Comparison of ENCODE assay signal across 28 cellular contexts in the genomic region with DNA sequence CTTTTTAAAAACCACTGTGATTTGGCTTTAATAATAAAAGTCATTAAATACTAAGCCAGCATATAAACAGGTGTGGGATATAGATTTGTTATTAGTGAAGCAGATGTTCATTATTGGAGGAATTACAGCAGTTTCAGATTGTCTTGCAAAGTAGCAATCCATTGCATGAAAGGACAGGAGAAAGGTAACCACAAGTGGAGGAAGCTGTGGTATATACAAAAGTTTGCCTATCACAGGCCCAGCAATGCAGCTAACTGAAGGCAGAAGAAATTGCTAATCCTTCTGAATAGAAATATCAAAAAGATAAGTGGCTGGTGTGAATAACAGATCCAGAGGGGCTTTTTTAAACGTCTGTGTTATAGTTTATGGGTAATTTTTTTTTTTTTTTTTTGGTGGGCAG.
"Had no signal": no experiment of that assay in that cellular context is flagged by ENCODE, and none has a peak within 500 bp of the region (broad histone marks: within the 10 kb centered on the region; RNA-seq: fewer than 3 reads in every experiment).

No MANE protein-coding gene starts in this region.

- H3K27me3 ChIP-seq: ascending aorta, body of pancreas, Peyer's patch, SJCRH30 had no signal

- H3K4me2 ChIP-seq: SK-N-SH had no signal

- H3K27me3 Mint-ChIP-seq: activated B cell treated with CpG ODN at 0.5 μM for 24 hours; activated CD4-positive, alpha-beta T cell treated with anti-CD3 and anti-CD28 coated beads, Interleukin-2, amount 10 ng/mL, durations not matched to agents 24 days and 14 days; activated naive CD8-positive, alpha-beta T cell treated with anti-CD3 and anti-CD28 coated beads, Interleukin-2, amount 50 U/mL, for 24 hours; T-helper 17 cell had no signal

- H3K9me3 Mint-ChIP-seq: activated B cell treated with CpG ODN at 0.5 μM for 24 hours; activated CD4-positive, alpha-beta T cell treated with anti-CD3 and anti-CD28 coated beads, Interleukin-2, amount 10 ng/mL, durations not matched to agents 24 days and 14 days; activated naive CD4-positive, alpha-beta T cell treated with anti-CD3 and anti-CD28 coated beads, Interleukin-2, amount 50 U/mL, for 72 hours; activated naive CD8-positive, alpha-beta T cell treated with anti-CD3 and anti-CD28 coated beads, Interleukin-2, amount 50 U/mL, for 24 hours; activated T-cell treated with anti-CD3 and anti-CD28 coated beads, Interleukin-2, amount 50 U/mL, for 4 hours had no signal

- H3K27ac Mint-ChIP-seq: activated B cell treated with CpG ODN at 0.5 μM for 24 hours; activated CD4-positive, alpha-beta T cell treated with anti-CD3 and anti-CD28 coated beads, Interleukin-2, amount 10 ng/mL, durations not matched to agents 24 days and 14 days; activated naive CD4-positive, alpha-beta T cell treated with anti-CD3 and anti-CD28 coated beads, Interleukin-2, amount 50 U/mL, for 72 hours; activated naive CD8-positive, alpha-beta T cell treated with anti-CD3 and anti-CD28 coated beads, Interleukin-2, amount 50 U/mL, for 24 hours; T-helper 17 cell had no signal

- H3K4me3 Mint-ChIP-seq: activated B cell treated with CpG ODN at 0.5 μM for 24 hours; activated CD4-positive, alpha-beta T cell treated with anti-CD3 and anti-CD28 coated beads, Interleukin-2, amount 10 ng/mL, durations not matched to agents 24 days and 14 days; activated naive CD8-positive, alpha-beta T cell treated with anti-CD3 and anti-CD28 coated beads, Interleukin-2, amount 50 U/mL, for 24 hours; activated T-cell treated with anti-CD3 and anti-CD28 coated beads, Interleukin-2, amount 50 U/mL, for 4 hours; T-helper 17 cell had no signal

- H3K9me2 ChIP-seq: SK-N-SH had no signal

- H3K9ac ChIP-seq: SK-N-SH had no signal

- H3K4me1 ChIP-seq: ascending aorta, body of pancreas, Peyer's patch, SJCRH30 had no signal

- H3K36me3 ChIP-seq: ascending aorta, Peyer's patch, SJCRH30 had no signal

- H3K9me3 ChIP-seq: ascending aorta, body of pancreas, Peyer's patch, SJCRH30, SK-N-SH had no signal

- H3K4me1 Mint-ChIP-seq: activated B cell treated with CpG ODN at 0.5 μM for 24 hours; activated CD4-positive, alpha-beta T cell treated with anti-CD3 and anti-CD28 coated beads, Interleukin-2, amount 10 ng/mL, durations not matched to agents 24 days and 14 days; activated naive CD8-positive, alpha-beta T cell treated with anti-CD3 and anti-CD28 coated beads, Interleukin-2, amount 50 U/mL, for 24 hours; T-helper 17 cell had no signal

- ATAC-seq: activated naive CD4-positive, alpha-beta T cell treated with anti-CD3 and anti-CD28 coated beads, Interleukin-2, amount 50 U/mL, for 72 hours; activated naive CD8-positive, alpha-beta T cell treated with anti-CD3 and anti-CD28 coated beads, Interleukin-2, amount 50 U/mL, for 24 hours; activated T-cell treated with anti-CD3 and anti-CD28 coated beads, Interleukin-2, amount 50 U/mL, for 4 hours; body of pancreas; T-helper 17 cell had no signal

- H3K36me3 Mint-ChIP-seq: activated naive CD4-positive, alpha-beta T cell treated with anti-CD3 and anti-CD28 coated beads, Interleukin-2, amount 50 U/mL, for 72 hours had no signal

- DNase-seq: activated B cell treated with CpG ODN at 0.5 μM for 24 hours; activated CD4-positive, alpha-beta T cell treated with anti-CD3 and anti-CD28 coated beads for 1 hour; activated CD4-positive, alpha-beta T cell treated with anti-CD3 and anti-CD28 coated beads, Interleukin-2, amount 10 ng/mL, durations not matched to agents 24 days and 14 days; activated CD4-positive, alpha-beta T cell treated with anti-CD3 and anti-CD28 coated beads, Interleukin-2, amount 50 U/mL, for 48 hours; activated CD8-positive, alpha-beta memory T cell treated with anti-CD3 and anti-CD28 coated beads for 24 hours; activated effector memory CD4-positive, alpha-beta T cell treated with anti-CD3 and anti-CD28 coated beads, Interleukin-2, amount 50 U/mL, for 16 hours; activated naive CD4-positive, alpha-beta T cell treated with Interleukin-2 at 50 U/mL for 16 hours; activated naive CD8-positive, alpha-beta T cell treated with anti-CD3 and anti-CD28 coated beads, Interleukin-2, amount 50 U/mL, for 24 hours; activated T-cell treated with anti-CD3 and anti-CD28 coated beads, Interleukin-2, amount 50 U/mL, for 4 hours; amniotic stem cell; body of pancreas; central memory CD4-positive, alpha-beta T cell; IMR-90; KG1; NCI-H1092 treated with DMSO at 0.1 percent for 48 hours; NCI-H1417 treated with DMSO at 0.1 percent for 48 hours; NCI-H187; NCI-H2081; NCI-H510A treated with DMSO at 0.1 percent for 48 hours; NCI-H69; Peyer's patch; Right ventricle myocardium superior; SJCRH30; SK-N-SH; T-helper 17 cell; T-helper 9 cell had no signal

- H3K4me3 ChIP-seq: ascending aorta, body of pancreas, Peyer's patch, SJCRH30 had no signal
